Comparison of ENCODE assay signal across 8 cellular contexts in genomic region chr20:38434770-38435554, GRCh38. TPM values are rescaled to one million over a fixed set of nuclear protein-coding genes. Genes with fewer than 3 reads are reported as not detected.
DNase-seq lines count a peak whose midpoint lies in the region; ATAC-seq, FAIRE-seq and TF ChIP-seq lines count a peak whose summit lies in the region.

TSS of gene SNHG17 (minus strand) at chr20:38435328.

- peak within 1 kb of the TSS; percentile 73 for H3K4me3 ChIP-seq in RWPE2 (ENCODE audit: severe bottlenecking)
- H3K4me3 ChIP-seq in fibroblast of pulmonary artery (replicated peaks; ENCODE audit: low read depth, low read length): peak within 1 kb of the TSS; percentile 90

- H3K36me3 ChIP-seq in RWPE2 (ENCODE audit: low read depth): peaks cover 50% of the 10 kb centered on the region

- FAIRE-seq in D721Med (lab: Jason Lieb, UNC): no peak

- peak; percentile 99 for TF ChIP-seq CTCF in D721Med (IDR thresholded peaks at IDR 0.05; ENCODE audit: insufficient read depth, missing control alignments)
- TF ChIP-seq CTCF in LNCAP (IDR thresholded peaks at IDR 0.05): peak; percentile 99
- peak; percentile 100 for TF ChIP-seq CTCF in RWPE2 (IDR thresholded peaks at IDR 0.05; ENCODE audit: poor library complexity, severe bottlenecking)
- peak; percentile 100 for TF ChIP-seq CTCF in fibroblast of pulmonary artery (IDR thresholded peaks at IDR 0.05; ENCODE audit: low read length, missing control alignments)

- peak; percentile 68 for DNase-seq in D721Med (ENCODE audit: insufficient read length, low spot score)
- DNase-seq in RWPE2 (ENCODE audit: low spot score): peak; percentile 99
- DNase-seq in activated T-helper 2 cell treated with anti-CD3 and anti-CD28 coated beads, Interferon-gamma antibody, Interleukin-2, Interleukin-4, amounts not matched to agents 10 μg/mL and 5 μg/mL and 100 μg/mL, durations not matched to agents 14 hours and 24 hours and 36 hours (ENCODE audit: low spot score): peak; percentile 86
- DNase-seq in fibroblast of pulmonary artery (ENCODE audit: low read depth): peak; percentile 97
- DNase-seq in natural killer cell treated with Interleukin-12 subunit alpha and Interleukin-12 subunit beta and Interleukin-15 and Interleukin-18, amount 100 ng/mL, for 72 hours (ENCODE audit: low spot score): peak; percentile 93
- DNase-seq in stimulated activated naive CD4-positive, alpha-beta T cell treated with Interleukin-2 at 50 U/mL for 16 hours (lab: John Stamatoyannopoulos, UW): peak; percentile 86

- peaks cover 24% of the 10 kb centered on the region for H3K4me1 Mint-ChIP-seq in activated T-helper 2 cell treated with anti-CD3 and anti-CD28 coated beads, Interferon-gamma antibody, Interleukin-2, Interleukin-4, amounts not matched to agents 10 μg/mL and 5 μg/mL and 100 μg/mL, durations not matched to agents 14 hours and 24 hours and 36 hours (ENCODE audit: low read depth)
- H3K4me1 Mint-ChIP-seq in natural killer cell treated with Interleukin-12 subunit alpha and Interleukin-12 subunit beta and Interleukin-15 and Interleukin-18, amount 100 ng/mL, for 72 hours (ENCODE audit: low read depth in 2 of 2): peaks cover 27 to 30% of the 10 kb centered on the region in 2 donors

- H3K4me1 ChIP-seq in RWPE2 (ENCODE audit: insufficient read depth, poor library complexity, severe bottlenecking): peaks cover 10% of the 10 kb centered on the region

- no peaks in the 10 kb centered on the region for H3K9me3 Mint-ChIP-seq in activated T-helper 2 cell treated with anti-CD3 and anti-CD28 coated beads, Interferon-gamma antibody, Interleukin-2, Interleukin-4, amounts not matched to agents 10 μg/mL and 5 μg/mL and 100 μg/mL, durations not matched to agents 14 hours and 24 hours and 36 hours
- no peaks in the 10 kb centered on the region for H3K9me3 Mint-ChIP-seq in natural killer cell treated with Interleukin-12 subunit alpha and Interleukin-12 subunit beta and Interleukin-15 and Interleukin-18, amount 100 ng/mL, for 72 hours

- H3K9me3 ChIP-seq in RWPE2 (ENCODE audit: severe bottlenecking): no peaks in the 10 kb centered on the region

- ATAC-seq in GM21717 (IDR thresholded peaks at IDR 0.05; ENCODE audit: unreplicated experiment): peak; percentile 55
- ATAC-seq in RWPE2 (ENCODE audit: low read depth): peak; percentile 73
- peak; percentile 90 to 94 for ATAC-seq in natural killer cell treated with Interleukin-12 subunit alpha and Interleukin-12 subunit beta and Interleukin-15 and Interleukin-18, amount 100 ng/mL, for 72 hours

- peak within 1 kb of the TSS; percentile 90 for H3K4me3 Mint-ChIP-seq in activated T-helper 2 cell treated with anti-CD3 and anti-CD28 coated beads, Interferon-gamma antibody, Interleukin-2, Interleukin-4, amounts not matched to agents 10 μg/mL and 5 μg/mL and 100 μg/mL, durations not matched to agents 14 hours and 24 hours and 36 hours (ENCODE audit: low read depth)
- H3K4me3 Mint-ChIP-seq in natural killer cell treated with Interleukin-12 subunit alpha and Interleukin-12 subunit beta and Interleukin-15 and Interleukin-18, amount 100 ng/mL, for 72 hours: peak within 1 kb of the TSS; percentile 95

- peak within 1 kb of the TSS; percentile 93 for H3K27ac Mint-ChIP-seq in activated T-helper 2 cell treated with anti-CD3 and anti-CD28 coated beads, Interferon-gamma antibody, Interleukin-2, Interleukin-4, amounts not matched to agents 10 μg/mL and 5 μg/mL and 100 μg/mL, durations not matched to agents 14 hours and 24 hours and 36 hours
- peak within 1 kb of the TSS; percentile 92 to 94 for H3K27ac Mint-ChIP-seq in natural killer cell treated with Interleukin-12 subunit alpha and Interleukin-12 subunit beta and Interleukin-15 and Interleukin-18, amount 100 ng/mL, for 72 hours

- intact Hi-C loops in activated T-helper 2 cell treated with anti-CD3 and anti-CD28 coated beads, Interferon-gamma antibody, Interleukin-2, Interleukin-4, amounts not matched to agents 10 μg/mL and 5 μg/mL and 100 μg/mL, durations not matched to agents 14 hours and 24 hours and 36 hours (cut with micrococcal nuclease): loop anchor here (1.0 kb wide), 2 partner anchors 11 to 37 kb away; partner anchors contain the start of gene RALGAPB

- peak within 1 kb of the TSS; percentile 64 for H3K27ac ChIP-seq in RWPE2 (ENCODE audit: poor library complexity, severe bottlenecking)

- H3K36me3 Mint-ChIP-seq in activated T-helper 2 cell treated with anti-CD3 and anti-CD28 coated beads, Interferon-gamma antibody, Interleukin-2, Interleukin-4, amounts not matched to agents 10 μg/mL and 5 μg/mL and 100 μg/mL, durations not matched to agents 14 hours and 24 hours and 36 hours (ENCODE audit: low read depth): peaks cover 54% of the 10 kb centered on the region
- peaks cover 23% of the 10 kb centered on the region for H3K36me3 Mint-ChIP-seq in natural killer cell treated with Interleukin-12 subunit alpha and Interleukin-12 subunit beta and Interleukin-15 and Interleukin-18, amount 100 ng/mL, for 72 hours

- peaks cover 2% of the 10 kb centered on the region for H3K27me3 Mint-ChIP-seq in activated T-helper 2 cell treated with anti-CD3 and anti-CD28 coated beads, Interferon-gamma antibody, Interleukin-2, Interleukin-4, amounts not matched to agents 10 μg/mL and 5 μg/mL and 100 μg/mL, durations not matched to agents 14 hours and 24 hours and 36 hours (ENCODE audit: low read depth)
- peaks cover 4 to 11% of the 10 kb centered on the region in 2 donors for H3K27me3 Mint-ChIP-seq in natural killer cell treated with Interleukin-12 subunit alpha and Interleukin-12 subunit beta and Interleukin-15 and Interleukin-18, amount 100 ng/mL, for 72 hours

- H3K27me3 ChIP-seq in RWPE2 (ENCODE audit: insufficient read depth, poor library complexity, severe bottlenecking): no peaks in the 10 kb centered on the region

RNA-seq across cellular contexts. Expression of gene SNHG17, which starts in this region (rescaled TPM):
- total RNA-seq in activated T-helper 2 cell treated with anti-CD3 and anti-CD28 coated beads, Interferon-gamma antibody, Interleukin-2, Interleukin-4, amounts not matched to agents 10 μg/mL and 5 μg/mL and 100 μg/mL, durations not matched to agents 14 hours and 24 hours and 36 hours: 78.7 and 83.7 TPM in 2 replicates
- total RNA-seq in natural killer cell treated with Interleukin-12 subunit alpha and Interleukin-12 subunit beta and Interleukin-15 and Interleukin-18, amount 100 ng/mL, for 72 hours: 100 to 1,000 TPM in 1 of 2 donors, 10 to 100 TPM in 1; 71.4 to 182 TPM

Comparison
In these comparisons a context has a peak if more than half of its experiments do, and no peak if none do; other contexts are left out.
1. Peak in every context shown above with its lines: DNase-seq, ATAC-seq, H3K4me3 ChIP-seq and H3K27ac ChIP-seq.